Comparison of ENCODE assay signal across 1 cellular context in genomic region chr6:110874880-110875547, GRCh38.
TF ChIP-seq lines count a peak whose summit lies in the region.

No MANE protein-coding gene starts in this region.

TF ChIP-seq in HepG2, 621 proteins besides CTCF, POLR2A, EP300 and RAD21 (continued from another document and continues in another):
- TF ChIP-seq TSC22D2 (CRISPR knock-in tag; IDR thresholded peaks at IDR 0.05; ENCODE audit: borderline replicate concordance) (no peak), ZNF17 (CRISPR knock-in tag; IDR thresholded peaks at IDR 0.05) (no peak), ISL2 (CRISPR knock-in tag; IDR thresholded peaks at IDR 0.05) (no peak), ZSCAN30 (CRISPR knock-in tag; IDR thresholded peaks at IDR 0.05) (no peak), ZFP90 (CRISPR knock-in tag; IDR thresholded peaks at IDR 0.05; ENCODE audit: borderline replicate concordance) (no peak), HMG20B (CRISPR knock-in tag; conservative IDR thresholded peaks at IDR 0.05) (no peak), ZBTB7B (CRISPR knock-in tag; IDR thresholded peaks at IDR 0.05) (no peak), AFF4 (CRISPR knock-in tag; IDR thresholded peaks at IDR 0.05) (no peak), MEIS2 (CRISPR knock-in tag; IDR thresholded peaks at IDR 0.05) (no peak; the same call in 1 of the 2 replicates), MBD4 (IDR thresholded peaks at IDR 0.05; ENCODE audit: borderline replicate concordance, low read length) (no peak), ZNF790 (CRISPR knock-in tag; IDR thresholded peaks at IDR 0.05; ENCODE audit: borderline replicate concordance) (peak; percentile 54; the same call in 1 of the 2 replicates), CREB1 (IDR thresholded peaks at IDR 0.05) (no peak), CREB1 (CRISPR knock-in tag; IDR thresholded peaks at IDR 0.05) (no peak; the same call in 1 of the 2 replicates), ZNF770 (CRISPR knock-in tag; IDR thresholded peaks at IDR 0.05) (no peak), ZNF710 (CRISPR knock-in tag; IDR thresholded peaks at IDR 0.05; ENCODE audit: borderline replicate concordance) (no peak), THAP11 (CRISPR knock-in tag; IDR thresholded peaks at IDR 0.05) (no peak), HDAC6 (IDR thresholded peaks at IDR 0.05; ENCODE audit: low read depth, low read length) (peak; percentile 90), ARID5B (CRISPR knock-in tag; IDR thresholded peaks at IDR 0.05) (no peak), ZNF556 (CRISPR knock-in tag; IDR thresholded peaks at IDR 0.05; ENCODE audit: borderline replicate concordance) (no peak), ZBTB42 (CRISPR knock-in tag; IDR thresholded peaks at IDR 0.05) (no peak), ZNF101 (CRISPR knock-in tag; IDR thresholded peaks at IDR 0.05; ENCODE audit: borderline replicate concordance, low read depth) (no peak), THYN1 (CRISPR knock-in tag; IDR thresholded peaks at IDR 0.05; ENCODE audit: borderline replicate concordance, low read depth) (no peak), GFI1 (CRISPR knock-in tag; IDR thresholded peaks at IDR 0.05; ENCODE audit: borderline replicate concordance) (0 out of 2 replicates have a peak, but pooled peaks have one; percentile 30), ZNF124 (CRISPR knock-in tag; IDR thresholded peaks at IDR 0.05) (no peak), SIX4 (CRISPR knock-in tag; IDR thresholded peaks at IDR 0.05) (no peak), ZNF276 (CRISPR knock-in tag; IDR thresholded peaks at IDR 0.05; ENCODE audit: low read depth) (no peak), NFYC (CRISPR knock-in tag; IDR thresholded peaks at IDR 0.05) (no peak), AGO1 (IDR thresholded peaks at IDR 0.05; ENCODE audit: low read depth, low read length, poor library complexity, severe bottlenecking) (no peak), ZBTB25 (CRISPR knock-in tag; IDR thresholded peaks at IDR 0.05) (no peak), GLI4 (CRISPR knock-in tag; IDR thresholded peaks at IDR 0.05; ENCODE audit: borderline replicate concordance) (no peak), ZNF230 (CRISPR knock-in tag; IDR thresholded peaks at IDR 0.05) (no peak), ZBTB1 (CRISPR knock-in tag; IDR thresholded peaks at IDR 0.05; ENCODE audit: borderline replicate concordance) (no peak), ZNF616 (CRISPR knock-in tag; IDR thresholded peaks at IDR 0.05; ENCODE audit: low read depth) (no peak), EEA1 (CRISPR knock-in tag; IDR thresholded peaks at IDR 0.05; ENCODE audit: borderline replicate concordance) (no peak), ZNF639 (CRISPR knock-in tag; conservative IDR thresholded peaks at IDR 0.05) (no peak), KLF12 (CRISPR knock-in tag; IDR thresholded peaks at IDR 0.05; ENCODE audit: borderline replicate concordance) (no peak), ZNF296 (CRISPR knock-in tag; conservative IDR thresholded peaks at IDR 0.05) (no peak), MTA1 (CRISPR knock-in tag; IDR thresholded peaks at IDR 0.05; ENCODE audit: borderline replicate concordance) (no peak), RORA (CRISPR knock-in tag; IDR thresholded peaks at IDR 0.05) (no peak), ZNF253 (CRISPR knock-in tag; IDR thresholded peaks at IDR 0.05; ENCODE audit: borderline replicate concordance) (no peak), YEATS2 (CRISPR knock-in tag; IDR thresholded peaks at IDR 0.05; ENCODE audit: borderline replicate concordance) (no peak), ZNF18 (CRISPR knock-in tag; IDR thresholded peaks at IDR 0.05; ENCODE audit: insufficient replicate concordance) (no peak), ZBTB44 (CRISPR knock-in tag; IDR thresholded peaks at IDR 0.05) (no peak), TOPORS (CRISPR knock-in tag; IDR thresholded peaks at IDR 0.05) (no peak)
